11 cellular contexts compared by ENCODE assay signal in genomic region chr7:83267141-83267631, GRCh38.
DNase-seq lines count a peak whose midpoint lies in the region; ATAC-seq and TF ChIP-seq lines count a peak whose summit lies in the region.
"Had no signal": no experiment of that assay in that cellular context is flagged by ENCODE, and none has a peak within 500 bp of the region (broad histone marks: within the 10 kb centered on the region; RNA-seq: fewer than 3 reads in every experiment).

No MANE protein-coding gene starts in this region.

- no peaks in the 10 kb centered on the region for H3K27me3 Mint-ChIP-seq in natural killer cell (ENCODE audit: low read depth in 2 of 2)
- H3K27me3 Mint-ChIP-seq: B cell; stimulated activated naive CD8-positive, alpha-beta T cell treated with anti-CD3 and anti-CD28 coated beads, Interleukin-15, Interleukin-2, amounts not matched to agents 100 ng/mL and 50 ng/mL, for 24 hours had no signal

- no peak for TF ChIP-seq POLR2A in thyroid gland (IDR thresholded peaks at IDR 0.05)

- H3K27ac Mint-ChIP-seq in natural killer cell = no peak overlapping the region
- H3K27ac Mint-ChIP-seq: B cell; stimulated activated naive CD8-positive, alpha-beta T cell treated with anti-CD3 and anti-CD28 coated beads, Interleukin-15, Interleukin-2, amounts not matched to agents 100 ng/mL and 50 ng/mL, for 24 hours had no signal

- no peaks in the 10 kb centered on the region for H3K79me2 ChIP-seq in hepatocyte

- H3K27ac ChIP-seq in hepatocyte (peak overlapping the region; percentile 31), thyroid gland (no peak overlapping the region)

- H4K20me1 ChIP-seq in hepatocyte (ENCODE audit: insufficient read depth, poor library complexity, severe bottlenecking) = no peaks in the 10 kb centered on the region

- no peak for ATAC-seq in natural killer cell

- no peaks in the 10 kb centered on the region for H3K9me2 ChIP-seq in hepatocyte (replicated peaks; ENCODE audit: insufficient read depth)

- no peak overlapping the region for H2AFZ ChIP-seq in hepatocyte

- H3K4me1 Mint-ChIP-seq in natural killer cell = no peaks in the 10 kb centered on the region
- H3K4me1 Mint-ChIP-seq: B cell had no signal

- 20% methylated on average over 2 of the region's 2 CpGs for WGBS in hepatocyte (ENCODE audit: low lambda C conversion rate, missing lambda C conversion rate)
- 56 to 62% methylated on average over 2 of the region's 2 CpGs for WGBS in thyroid gland, 2 donors

- H3K4me3 Mint-ChIP-seq in natural killer cell = no peak overlapping the region
- H3K4me3 Mint-ChIP-seq: B cell; stimulated activated naive CD8-positive, alpha-beta T cell treated with anti-CD3 and anti-CD28 coated beads, Interleukin-15, Interleukin-2, amounts not matched to agents 100 ng/mL and 50 ng/mL, for 24 hours had no signal

- intact Hi-C loops in natural killer cell (cut with micrococcal nuclease) (no loop called here), thyroid gland (cut with DNase I) (no loop called here)

- no peaks in the 10 kb centered on the region for H3K36me3 Mint-ChIP-seq in natural killer cell

- H3K4me1 ChIP-seq in hepatocyte (ENCODE audit: insufficient read depth) (peaks cover 8% of the 10 kb centered on the region), thyroid gland (no peaks in the 10 kb centered on the region)

- no peaks in the 10 kb centered on the region for H3K9me3 ChIP-seq in hepatocyte (ENCODE audit: low read depth)
- H3K9me3 ChIP-seq in thyroid gland = no peaks in the 10 kb centered on the region

- H3K27me3 ChIP-seq in hepatocyte (no peaks in the 10 kb centered on the region), thyroid gland (no peaks in the 10 kb centered on the region)

- H3K36me3 ChIP-seq in hepatocyte (replicated peaks; ENCODE audit: insufficient read depth, low read depth) (no peaks in the 10 kb centered on the region), thyroid gland (no peaks in the 10 kb centered on the region)

- H3K4me3 ChIP-seq in hepatocyte (no peak overlapping the region), thyroid gland (replicated peaks in 1 of 3) (no peak overlapping the region)

- peak overlapping the region; percentile 33 for H3K4me2 ChIP-seq in hepatocyte

- TF ChIP-seq CTCF in hepatocyte (IDR thresholded peaks at IDR 0.05; ENCODE audit: poor library complexity) (no peak), natural killer cell (IDR thresholded peaks at IDR 0.05) (no peak), thyroid gland (IDR thresholded peaks at IDR 0.05) (no peak)

- DNase-seq in DMS153 (lab: John Stamatoyannopoulos, UW) (peak; percentile 96), NCI-H1092 (lab: John Stamatoyannopoulos, UW) (peak; percentile 5), SK-N-DZ (ENCODE audit: low spot score) (peak; percentile 31), hepatocyte (ENCODE audit: low spot score) (peak; percentile 54), natural killer cell (no peak), thyroid gland (no peak)
- DNase-seq in activated naive CD4-positive, alpha-beta T cell treated with Interleukin-2 at 50 U/mL for 16 hours = no peak
- DNase-seq in central memory CD4-positive, alpha-beta T cell = no peak
- DNase-seq: erythroblast had no signal

- peaks cover 12 to 18% of the 10 kb centered on the region in 2 donors for H3K9me3 Mint-ChIP-seq in natural killer cell

Comparison
In these comparisons a context has a peak if more than half of its experiments do, and no peak if none do; other contexts are left out.
1. DNase-seq: peak in DMS153 (single experiment), NCI-H1092 (single experiment), SK-N-DZ (single experiment) and hepatocyte (single experiment); none in activated naive CD4-positive, alpha-beta T cell treated with Interleukin-2 at 50 U/mL for 16 hours (single experiment), natural killer cell (single experiment), thyroid gland (0 of 2) and central memory CD4-positive, alpha-beta T cell (single experiment).